1 cellular context compared by ENCODE assay signal in genomic region chr19:4510435-4511255, GRCh38.
TF ChIP-seq lines count a peak whose summit lies in the region.

No MANE protein-coding gene starts in this region.

TF ChIP-seq in K562, 482 proteins besides CTCF, POLR2A, EP300 and RAD21:
- TF ChIP-seq RFX7 (CRISPR knock-in tag; IDR thresholded peaks at IDR 0.05) = no peak
- TF ChIP-seq SMARCA5 (IDR thresholded peaks at IDR 0.05) = no peak
- TF ChIP-seq, protein P1, sequence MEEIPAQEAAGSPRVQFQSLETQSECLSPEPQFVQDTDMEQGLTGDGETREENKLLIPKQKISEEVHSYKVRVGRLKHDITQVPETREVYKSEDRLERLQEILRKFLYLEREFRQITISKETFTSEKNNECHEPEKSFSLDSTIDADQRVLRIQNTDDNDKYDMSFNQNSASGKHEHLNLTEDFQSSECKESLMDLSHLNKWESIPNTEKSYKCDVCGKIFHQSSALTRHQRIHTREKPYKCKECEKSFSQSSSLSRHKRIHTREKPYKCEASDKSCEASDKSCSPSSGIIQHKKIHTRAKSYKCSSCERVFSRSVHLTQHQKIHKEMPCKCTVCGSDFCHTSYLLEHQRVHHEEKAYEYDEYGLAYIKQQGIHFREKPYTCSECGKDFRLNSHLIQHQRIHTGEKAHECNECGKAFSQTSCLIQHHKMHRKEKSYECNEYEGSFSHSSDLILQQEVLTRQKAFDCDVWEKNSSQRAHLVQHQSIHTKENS (CRISPR knock-in tag; IDR thresholded peaks at IDR 0.05) = no peak
- TF ChIP-seq, protein P2, sequence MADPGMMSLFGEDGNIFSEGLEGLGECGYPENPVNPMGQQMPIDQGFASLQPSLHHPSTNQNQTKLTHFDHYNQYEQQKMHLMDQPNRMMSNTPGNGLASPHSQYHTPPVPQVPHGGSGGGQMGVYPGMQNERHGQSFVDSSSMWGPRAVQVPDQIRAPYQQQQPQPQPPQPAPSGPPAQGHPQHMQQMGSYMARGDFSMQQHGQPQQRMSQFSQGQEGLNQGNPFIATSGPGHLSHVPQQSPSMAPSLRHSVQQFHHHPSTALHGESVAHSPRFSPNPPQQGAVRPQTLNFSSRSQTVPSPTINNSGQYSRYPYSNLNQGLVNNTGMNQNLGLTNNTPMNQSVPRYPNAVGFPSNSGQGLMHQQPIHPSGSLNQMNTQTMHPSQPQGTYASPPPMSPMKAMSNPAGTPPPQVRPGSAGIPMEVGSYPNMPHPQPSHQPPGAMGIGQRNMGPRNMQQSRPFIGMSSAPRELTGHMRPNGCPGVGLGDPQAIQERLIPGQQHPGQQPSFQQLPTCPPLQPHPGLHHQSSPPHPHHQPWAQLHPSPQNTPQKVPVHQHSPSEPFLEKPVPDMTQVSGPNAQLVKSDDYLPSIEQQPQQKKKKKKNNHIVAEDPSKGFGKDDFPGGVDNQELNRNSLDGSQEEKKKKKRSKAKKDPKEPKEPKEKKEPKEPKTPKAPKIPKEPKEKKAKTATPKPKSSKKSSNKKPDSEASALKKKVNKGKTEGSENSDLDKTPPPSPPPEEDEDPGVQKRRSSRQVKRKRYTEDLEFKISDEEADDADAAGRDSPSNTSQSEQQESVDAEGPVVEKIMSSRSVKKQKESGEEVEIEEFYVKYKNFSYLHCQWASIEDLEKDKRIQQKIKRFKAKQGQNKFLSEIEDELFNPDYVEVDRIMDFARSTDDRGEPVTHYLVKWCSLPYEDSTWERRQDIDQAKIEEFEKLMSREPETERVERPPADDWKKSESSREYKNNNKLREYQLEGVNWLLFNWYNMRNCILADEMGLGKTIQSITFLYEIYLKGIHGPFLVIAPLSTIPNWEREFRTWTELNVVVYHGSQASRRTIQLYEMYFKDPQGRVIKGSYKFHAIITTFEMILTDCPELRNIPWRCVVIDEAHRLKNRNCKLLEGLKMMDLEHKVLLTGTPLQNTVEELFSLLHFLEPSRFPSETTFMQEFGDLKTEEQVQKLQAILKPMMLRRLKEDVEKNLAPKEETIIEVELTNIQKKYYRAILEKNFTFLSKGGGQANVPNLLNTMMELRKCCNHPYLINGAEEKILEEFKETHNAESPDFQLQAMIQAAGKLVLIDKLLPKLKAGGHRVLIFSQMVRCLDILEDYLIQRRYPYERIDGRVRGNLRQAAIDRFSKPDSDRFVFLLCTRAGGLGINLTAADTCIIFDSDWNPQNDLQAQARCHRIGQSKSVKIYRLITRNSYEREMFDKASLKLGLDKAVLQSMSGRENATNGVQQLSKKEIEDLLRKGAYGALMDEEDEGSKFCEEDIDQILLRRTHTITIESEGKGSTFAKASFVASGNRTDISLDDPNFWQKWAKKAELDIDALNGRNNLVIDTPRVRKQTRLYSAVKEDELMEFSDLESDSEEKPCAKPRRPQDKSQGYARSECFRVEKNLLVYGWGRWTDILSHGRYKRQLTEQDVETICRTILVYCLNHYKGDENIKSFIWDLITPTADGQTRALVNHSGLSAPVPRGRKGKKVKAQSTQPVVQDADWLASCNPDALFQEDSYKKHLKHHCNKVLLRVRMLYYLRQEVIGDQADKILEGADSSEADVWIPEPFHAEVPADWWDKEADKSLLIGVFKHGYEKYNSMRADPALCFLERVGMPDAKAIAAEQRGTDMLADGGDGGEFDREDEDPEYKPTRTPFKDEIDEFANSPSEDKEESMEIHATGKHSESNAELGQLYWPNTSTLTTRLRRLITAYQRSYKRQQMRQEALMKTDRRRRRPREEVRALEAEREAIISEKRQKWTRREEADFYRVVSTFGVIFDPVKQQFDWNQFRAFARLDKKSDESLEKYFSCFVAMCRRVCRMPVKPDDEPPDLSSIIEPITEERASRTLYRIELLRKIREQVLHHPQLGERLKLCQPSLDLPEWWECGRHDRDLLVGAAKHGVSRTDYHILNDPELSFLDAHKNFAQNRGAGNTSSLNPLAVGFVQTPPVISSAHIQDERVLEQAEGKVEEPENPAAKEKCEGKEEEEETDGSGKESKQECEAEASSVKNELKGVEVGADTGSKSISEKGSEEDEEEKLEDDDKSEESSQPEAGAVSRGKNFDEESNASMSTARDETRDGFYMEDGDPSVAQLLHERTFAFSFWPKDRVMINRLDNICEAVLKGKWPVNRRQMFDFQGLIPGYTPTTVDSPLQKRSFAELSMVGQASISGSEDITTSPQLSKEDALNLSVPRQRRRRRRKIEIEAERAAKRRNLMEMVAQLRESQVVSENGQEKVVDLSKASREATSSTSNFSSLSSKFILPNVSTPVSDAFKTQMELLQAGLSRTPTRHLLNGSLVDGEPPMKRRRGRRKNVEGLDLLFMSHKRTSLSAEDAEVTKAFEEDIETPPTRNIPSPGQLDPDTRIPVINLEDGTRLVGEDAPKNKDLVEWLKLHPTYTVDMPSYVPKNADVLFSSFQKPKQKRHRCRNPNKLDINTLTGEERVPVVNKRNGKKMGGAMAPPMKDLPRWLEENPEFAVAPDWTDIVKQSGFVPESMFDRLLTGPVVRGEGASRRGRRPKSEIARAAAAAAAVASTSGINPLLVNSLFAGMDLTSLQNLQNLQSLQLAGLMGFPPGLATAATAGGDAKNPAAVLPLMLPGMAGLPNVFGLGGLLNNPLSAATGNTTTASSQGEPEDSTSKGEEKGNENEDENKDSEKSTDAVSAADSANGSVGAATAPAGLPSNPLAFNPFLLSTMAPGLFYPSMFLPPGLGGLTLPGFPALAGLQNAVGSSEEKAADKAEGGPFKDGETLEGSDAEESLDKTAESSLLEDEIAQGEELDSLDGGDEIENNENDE (IDR thresholded peaks at IDR 0.05; ENCODE audit: low read depth, low read length) = no peak
- TF ChIP-seq GTF3C2 (IDR thresholded peaks at IDR 0.05; ENCODE audit: borderline replicate concordance, extremely low read depth, insufficient read length) = no peak
- no peak for TF ChIP-seq NRF1 (conservative IDR thresholded peaks at IDR 0.05 in 1 of 2, IDR thresholded peaks at IDR 0.05 in 1 of 2)
- no peak for TF ChIP-seq KLF16 (IDR thresholded peaks at IDR 0.05)
- TF ChIP-seq SAFB2 (IDR thresholded peaks at IDR 0.05; ENCODE audit: borderline replicate concordance, low read depth, low read length, severe bottlenecking) = no peak
- TF ChIP-seq KDM5B (IDR thresholded peaks at IDR 0.05; ENCODE audit: insufficient replicate concordance, low read depth, low read length) = no peak
- no peak for TF ChIP-seq DNMT1 (IDR thresholded peaks at IDR 0.05)
- TF ChIP-seq, protein P3, sequence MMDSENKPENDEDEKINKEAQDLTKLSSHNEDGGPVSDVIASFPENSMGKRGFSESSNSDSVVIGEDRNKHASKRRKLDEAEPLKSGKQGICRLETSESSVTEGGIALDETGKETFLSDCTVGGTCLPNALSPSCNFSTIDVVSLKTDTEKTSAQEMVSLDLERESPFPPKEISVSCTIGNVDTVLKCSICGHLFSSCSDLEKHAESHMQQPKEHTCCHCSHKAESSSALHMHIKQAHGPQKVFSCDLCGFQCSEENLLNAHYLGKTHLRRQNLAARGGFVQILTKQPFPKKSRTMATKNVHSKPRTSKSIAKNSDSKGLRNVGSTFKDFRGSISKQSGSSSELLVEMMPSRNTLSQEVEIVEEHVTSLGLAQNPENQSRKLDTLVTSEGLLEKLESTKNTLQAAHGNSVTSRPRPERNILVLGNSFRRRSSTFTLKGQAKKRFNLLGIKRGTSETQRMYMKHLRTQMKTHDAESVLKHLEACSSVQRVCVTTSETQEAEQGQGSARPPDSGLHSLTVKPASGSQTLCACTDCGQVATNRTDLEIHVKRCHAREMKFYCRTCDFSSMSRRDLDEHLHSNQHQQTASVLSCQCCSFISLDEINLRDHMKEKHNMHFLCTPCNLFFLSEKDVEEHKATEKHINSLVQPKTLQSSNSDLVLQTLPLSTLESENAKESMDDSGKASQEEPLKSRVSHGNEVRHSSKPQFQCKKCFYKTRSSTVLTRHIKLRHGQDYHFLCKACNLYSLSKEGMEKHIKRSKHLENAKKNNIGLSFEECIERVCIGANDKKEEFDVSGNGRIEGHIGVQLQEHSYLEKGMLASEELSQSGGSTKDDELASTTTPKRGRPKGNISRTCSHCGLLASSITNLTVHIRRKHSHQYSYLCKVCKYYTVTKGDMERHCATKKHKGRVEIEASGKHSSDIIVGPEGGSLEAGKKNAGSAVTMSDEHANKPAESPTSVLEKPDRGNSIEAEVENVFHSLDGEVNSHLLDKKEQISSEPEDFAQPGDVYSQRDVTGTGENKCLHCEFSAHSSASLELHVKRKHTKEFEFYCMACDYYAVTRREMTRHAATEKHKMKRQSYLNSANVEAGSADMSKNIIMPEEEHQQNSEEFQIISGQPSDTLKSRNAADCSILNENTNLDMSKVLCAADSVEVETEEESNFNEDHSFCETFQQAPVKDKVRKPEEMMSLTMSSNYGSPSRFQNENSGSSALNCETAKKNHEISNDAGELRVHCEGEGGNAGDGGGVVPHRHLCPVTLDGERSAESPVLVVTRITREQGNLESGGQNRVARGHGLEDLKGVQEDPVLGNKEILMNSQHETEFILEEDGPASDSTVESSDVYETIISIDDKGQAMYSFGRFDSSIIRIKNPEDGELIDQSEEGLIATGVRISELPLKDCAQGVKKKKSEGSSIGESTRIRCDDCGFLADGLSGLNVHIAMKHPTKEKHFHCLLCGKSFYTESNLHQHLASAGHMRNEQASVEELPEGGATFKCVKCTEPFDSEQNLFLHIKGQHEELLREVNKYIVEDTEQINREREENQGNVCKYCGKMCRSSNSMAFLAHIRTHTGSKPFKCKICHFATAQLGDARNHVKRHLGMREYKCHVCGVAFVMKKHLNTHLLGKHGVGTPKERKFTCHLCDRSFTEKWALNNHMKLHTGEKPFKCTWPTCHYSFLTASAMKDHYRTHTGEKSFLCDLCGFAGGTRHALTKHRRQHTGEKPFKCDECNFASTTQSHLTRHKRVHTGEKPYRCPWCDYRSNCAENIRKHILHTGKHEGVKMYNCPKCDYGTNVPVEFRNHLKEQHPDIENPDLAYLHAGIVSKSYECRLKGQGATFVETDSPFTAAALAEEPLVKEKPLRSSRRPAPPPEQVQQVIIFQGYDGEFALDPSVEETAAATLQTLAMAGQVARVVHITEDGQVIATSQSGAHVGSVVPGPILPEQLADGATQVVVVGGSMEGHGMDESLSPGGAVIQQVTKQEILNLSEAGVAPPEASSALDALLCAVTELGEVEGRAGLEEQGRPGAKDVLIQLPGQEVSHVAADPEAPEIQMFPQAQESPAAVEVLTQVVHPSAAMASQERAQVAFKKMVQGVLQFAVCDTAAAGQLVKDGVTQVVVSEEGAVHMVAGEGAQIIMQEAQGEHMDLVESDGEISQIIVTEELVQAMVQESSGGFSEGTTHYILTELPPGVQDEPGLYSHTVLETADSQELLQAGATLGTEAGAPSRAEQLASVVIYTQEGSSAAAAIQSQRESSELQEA (IDR thresholded peaks at IDR 0.05; ENCODE audit: low read depth) = no peak
- no peak for TF ChIP-seq IRF9 (tag; IDR thresholded peaks at IDR 0.05)
- TF ChIP-seq BDP1 (IDR thresholded peaks at IDR 0.05; ENCODE audit: insufficient read depth, insufficient read length) = no peak
- no peak for TF ChIP-seq ZNF507 (tag; conservative IDR thresholded peaks at IDR 0.05)
- TF ChIP-seq RBM22 (IDR thresholded peaks at IDR 0.05; ENCODE audit: low read depth, low read length, poor library complexity, severe bottlenecking) = no peak
- no peak for TF ChIP-seq TGIF2 (CRISPR knock-in tag; IDR thresholded peaks at IDR 0.05)
TF ChIP-seq in K562: peak in this region for 0.
